21 cellular contexts compared by ENCODE assay signal in the genomic region with DNA sequence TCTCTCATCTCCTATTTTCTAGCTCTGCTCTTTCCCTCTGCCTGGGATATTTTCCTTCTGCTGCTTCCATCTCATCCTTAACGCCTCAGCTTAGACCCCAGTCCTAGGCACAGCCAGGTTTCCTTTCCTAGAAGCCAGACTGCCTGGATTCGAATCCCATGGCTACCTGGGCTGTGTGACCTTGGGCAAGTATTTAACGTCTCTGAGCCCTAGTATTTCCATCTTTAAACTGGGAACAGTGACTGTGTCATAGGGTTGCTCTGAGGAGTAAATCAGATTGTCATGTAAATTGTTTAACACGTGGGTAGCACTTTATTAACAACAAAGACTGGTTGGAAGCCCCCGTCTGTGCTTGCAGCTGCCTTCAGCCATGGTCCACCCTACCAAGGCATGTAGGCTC. TPM values are rescaled to one million over a fixed set of nuclear protein-coding genes. Genes with fewer than 3 reads are reported as not detected.
DNase-seq lines count a peak whose midpoint lies in the region; ATAC-seq, FAIRE-seq and TF ChIP-seq lines count a peak whose summit lies in the region.
"Had no signal": no experiment of that assay in that cellular context is flagged by ENCODE, and none has a peak within 500 bp of the region (broad histone marks: within the 10 kb centered on the region; RNA-seq: fewer than 3 reads in every experiment).

No MANE protein-coding gene starts in this region.

- FAIRE-seq in A549 (lab: Jason Lieb, UNC): no peak
- FAIRE-seq: GM12892 had no signal

- 85% methylated on average over 5 of the region's 5 CpGs for WGBS in A549 (ENCODE audit: missing lambda C conversion rate)
- 84 to 85% methylated on average over 5 of the region's 5 CpGs for WGBS in sigmoid colon, 2 donors

- H3K9me3 ChIP-seq in A549: no peaks in the 10 kb centered on the region
- H3K9me3 ChIP-seq in right atrium auricular region: no peaks in the 10 kb centered on the region
- H3K9me3 ChIP-seq in sigmoid colon: no peaks in the 10 kb centered on the region

- intact Hi-C loops in sigmoid colon (cut with DNase I): loop anchor here (5.0 kb wide), 1 partner anchor 122 kb away; no protein-coding TSS in a partner anchor

- no peak for ATAC-seq in A549
- ATAC-seq: activated CD8-positive, alpha-beta memory T cell treated with anti-CD3 and anti-CD28 coated beads, Interleukin-2, amount 10 ng/mL, durations not matched to agents 7 days and 5 days; T-helper 17 cell had no signal

- H3K4me3 ChIP-seq in A549 (no peak overlapping the region), H7 (ENCODE audit: insufficient read depth, low read depth, low read length) (no peak overlapping the region), right atrium auricular region (no peak overlapping the region), sigmoid colon (no peak overlapping the region)
- H3K4me3 ChIP-seq: GM23248 had no signal

- H3K4me1 ChIP-seq in A549: peaks cover 85% of the 10 kb centered on the region
- H3K4me1 ChIP-seq in right atrium auricular region: peaks cover 0 to 100% of the 10 kb centered on the region in 2 donors
- H3K4me1 ChIP-seq in sigmoid colon: peaks cover 0 to 100% (median 98%) of the 10 kb centered on the region in 4 donors

- TF ChIP-seq POLR2A in A549 (IDR thresholded peaks at IDR 0.05; ENCODE audit: low read length): no peak
- TF ChIP-seq POLR2A in sigmoid colon (IDR thresholded peaks at IDR 0.05): no peak

- peak overlapping the region; percentile 97 to 100 for H3K27ac ChIP-seq in A549
- peak overlapping the region; percentile 54 to 68 for H3K27ac ChIP-seq in right atrium auricular region
- H3K27ac ChIP-seq in sigmoid colon: peak overlapping the region; percentile 90 to 99 (median 94)
- H3K27ac ChIP-seq: GM23248 had no signal

- peak overlapping the region; percentile 97; the same call in 2 of the 3 replicates for H3K4me2 ChIP-seq in A549

- H3K27me3 ChIP-seq in H7 (ENCODE audit: control insufficient read depth, insufficient read depth, low read length) (peaks cover 10% of the 10 kb centered on the region; the same call in 1 of the 2 replicates), right atrium auricular region (no peaks in the 10 kb centered on the region), sigmoid colon (no peaks in the 10 kb centered on the region)

- TF ChIP-seq EP300 in A549 (IDR thresholded peaks at IDR 0.05) (no peak), sigmoid colon (IDR thresholded peaks at IDR 0.05) (no peak)

- CTCF ChIA-PET in A549 (lab: Yijun Ruan, JAX): interaction anchor here (1.0 kb wide), 1 partner anchor 19 kb away, joined by 3 read pairs; no protein-coding TSS in a partner anchor
- CTCF ChIA-PET in GM10248 (lab: Yijun Ruan, JAX): interaction anchor here (1.2 to 1.5 kb wide), 2 partner anchors 12 to 20 kb away, joined by 3 read pairs; no protein-coding TSS in a partner anchor

- no peak for DNase-seq in A549 (ENCODE audit: low read depth in 1 of 2, low spot score in 1 of 2)
- peak; percentile 32 for DNase-seq in H7
- no peak for DNase-seq in right atrium auricular region (ENCODE audit: low spot score)
- DNase-seq in sigmoid colon: no peak
- DNase-seq in AG08396 (ENCODE audit: low spot score): no peak
- DNase-seq in NCI-H187 treated with DMSO at 0.1 percent for 48 hours (lab: John Stamatoyannopoulos, UW): no peak
- no peak for DNase-seq in GM10248 (ENCODE audit: extremely low spot score)
- DNase-seq in activated CD4-positive, alpha-beta T cell treated with anti-CD3 and anti-CD28 coated beads, Interleukin-2, amount 50 U/mL, for 4 hours: no peak
- DNase-seq: activated CD4-positive, CD25-positive, alpha-beta regulatory T cell; activated CD8-positive, alpha-beta memory T cell treated with anti-CD3 and anti-CD28 coated beads, Interleukin-2, amount 10 ng/mL, durations not matched to agents 7 days and 5 days; foreskin melanocyte; GM23248; naive B cell; NCI-H2029 treated with DMSO at 0.1 percent for 48 hours; NCI-H524; SHP77 treated with DMSO at 0.1 percent for 48 hours; T-helper 17 cell had no signal

- POLR2A ChIA-PET in A549 (lab: Yijun Ruan, JAX) (interaction anchor here (6.8 kb wide), 1 partner anchor 17 kb away, joined by 209 read pairs; the partner anchor contains the start of gene DHRS3), GM10248 (lab: Yijun Ruan, JAX) (no interaction called here)

- no peaks in the 10 kb centered on the region for H3K36me3 ChIP-seq in H7 (replicated peaks; ENCODE audit: control insufficient read depth, insufficient read depth, low read length)
- no peaks in the 10 kb centered on the region for H3K36me3 ChIP-seq in right atrium auricular region
- no peaks in the 10 kb centered on the region for H3K36me3 ChIP-seq in sigmoid colon

- TF ChIP-seq CTCF in A549 (IDR thresholded peaks at IDR 0.05) (no peak), right atrium auricular region (IDR thresholded peaks at IDR 0.05) (no peak), sigmoid colon (IDR thresholded peaks at IDR 0.05) (no peak), GM10248 (IDR thresholded peaks at IDR 0.05; ENCODE audit: control extremely low read depth, extremely low read depth, low read depth, missing control alignments) (no peak)

- no peak for TF ChIP-seq RAD21 in A549 (conservative IDR thresholded peaks at IDR 0.05 in 1 of 2, IDR thresholded peaks at IDR 0.05 in 1 of 2)

TF ChIP-seq in A549, 52 proteins besides CTCF, POLR2A, EP300 and RAD21:
- TF ChIP-seq FOSB (CRISPR knock-in tag; IDR thresholded peaks at IDR 0.05): no peak
- TF ChIP-seq NR3C1 (IDR thresholded peaks at IDR 0.05): no peak
- 0 out of 2 replicates have a peak, but pooled peaks have one; percentile 18 for TF ChIP-seq MAX (IDR thresholded peaks at IDR 0.05)
- no peak for TF ChIP-seq PBX3 (IDR thresholded peaks at IDR 0.05)
- no peak for TF ChIP-seq KDM5A (IDR thresholded peaks at IDR 0.05)
TF ChIP-seq in A549: peak in this region for 1.

RNA-seq across cellular contexts. Expression of gene DHRS3, which starts 18.4 kb away (rescaled TPM):
- 79.7 and 89.1 TPM in 2 replicates for polyA plus RNA-seq in A549 (2011; rRNA removed)
- 64.4 and 78.4 TPM in 2 replicates for polyA plus RNA-seq in A549 (2012; cell fraction: cytosol; rRNA removed)
- 119 and 124 TPM in 2 replicates for polyA plus RNA-seq in A549 (2012; cell fraction: nucleus; rRNA removed)
- 56.9 to 78.9 TPM (median 62.7 TPM) in 3 replicates for polyA plus RNA-seq in A549 (2017; fragmentation: RNase III; extraction: RNeasy Plus Mini Kit Qiagen cat#74134 plus additional on column Dnase treatment)
- polyA minus RNA-seq in A549 (2011; rRNA and poly(A)+ RNA removed): 320 and 332 TPM in 2 replicates
- total RNA-seq in H7 (2014; rRNA removed; shearing (Covaris generic)): 17.7 and 26.2 TPM in 2 replicates
- 10 to 100 TPM; 50.4 to 78.9 TPM for total RNA-seq in right atrium auricular region
- 100 to 1,000 TPM in 1 of 4 donors, 10 to 100 TPM in 3; 47.1 to 102 (median 73.1) TPM for total RNA-seq in sigmoid colon
- 10 to 100 TPM; 34.8 to 47.9 (median 36.5) TPM for polyA plus RNA-seq in sigmoid colon

RNA-seq across cellular contexts. Expression of gene AADACL4, which starts 44.2 kb away (rescaled TPM):
- polyA plus RNA-seq in A549 (2011; rRNA removed) (not detected in 2 replicates), A549 (2017; fragmentation: RNase III; extraction: RNeasy Plus Mini Kit Qiagen cat#74134 plus additional on column Dnase treatment) (not detected in 3 replicates), sigmoid colon (under 1 TPM in 1 of 3 donors, not detected in 2; 0.04 TPM)
- not detected in 2 replicates for polyA plus RNA-seq in A549 (2012; cell fraction: cytosol; rRNA removed)
- not detected in 2 replicates for polyA plus RNA-seq in A549 (2012; cell fraction: nucleus; rRNA removed)
- not detected in 2 replicates for polyA minus RNA-seq in A549 (2011; rRNA and poly(A)+ RNA removed)
- not detected in 2 replicates for total RNA-seq in H7 (2014; rRNA removed; shearing (Covaris generic))
- total RNA-seq in right atrium auricular region (not detected), sigmoid colon (not detected)
- total RNA-seq: activated CD8-positive, alpha-beta memory T cell treated with anti-CD3 and anti-CD28 coated beads, Interleukin-2, amount 10 ng/mL, durations not matched to agents 7 days and 5 days; endothelial cell of umbilical vein; G401; GM23248; lung microvascular endothelial cell; T-helper 17 cell had no signal
- polyA plus RNA-seq: endothelial cell of umbilical vein, GM23248 had no signal
